In genomic region chr1:40039245-40039756, GRCh38 we compare ENCODE assay signal across 1 cellular context.
TF ChIP-seq lines count a peak whose summit lies in the region.

No MANE protein-coding gene starts in this region.

TF ChIP-seq in HCT116, 20 proteins besides CTCF, POLR2A, EP300 and RAD21 (continued from another document):
- TF ChIP-seq EZH2phosphoT487 (IDR thresholded peaks at IDR 0.05; ENCODE audit: borderline replicate concordance) (no peak), JUND (IDR thresholded peaks at IDR 0.05) (no peak), EGR1 (IDR thresholded peaks at IDR 0.05; ENCODE audit: low read depth) (no peak), ELF1 (IDR thresholded peaks at IDR 0.05; ENCODE audit: borderline replicate concordance, low read depth) (no peak)
